8 cellular contexts compared by ENCODE assay signal in the genomic region with DNA sequence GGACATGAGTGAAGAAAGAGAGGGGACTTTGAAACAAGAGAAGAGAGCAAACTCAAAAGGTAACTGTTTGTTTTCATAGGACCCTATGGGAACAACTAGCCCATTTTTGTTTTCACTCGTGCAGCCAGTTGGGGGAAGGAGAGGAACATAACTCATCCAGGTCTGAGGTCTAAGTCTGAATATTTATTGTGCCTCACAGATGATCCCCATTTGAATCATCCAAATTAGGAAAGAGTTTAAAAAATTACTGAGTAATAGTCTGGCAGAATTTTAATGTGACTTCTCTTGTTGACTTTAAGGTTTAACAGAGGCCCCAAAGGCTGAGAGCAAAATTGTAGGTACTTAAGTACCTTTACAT. TPM values are rescaled to one million over a fixed set of nuclear protein-coding genes. Genes with fewer than 3 reads are reported as not detected.
DNase-seq lines count a peak whose midpoint lies in the region; ATAC-seq, FAIRE-seq and TF ChIP-seq lines count a peak whose summit lies in the region.

No MANE protein-coding gene starts in this region.

- DNase-seq in ELR (ENCODE audit: low read depth) (peak; percentile 11), M059J (ENCODE audit: low read depth) (peak; percentile 83), H54 (ENCODE audit: insufficient read length, low spot score) (no peak), HEK293T (ENCODE audit: extremely low spot score) (no peak), NCI-H2029 treated with DMSO at 0.1 percent for 48 hours (lab: John Stamatoyannopoulos, UW) (no peak)

- H3K4me3 ChIP-seq in endocrine pancreas (ENCODE audit: control insufficient read depth, insufficient read depth, low read length): peak overlapping the region; percentile 87
- peak overlapping the region; percentile 56 for H3K4me3 ChIP-seq in rectal smooth muscle tissue (ENCODE audit: low read length)

- H3K27ac ChIP-seq in rectal smooth muscle tissue (ENCODE audit: low read depth, low read length): peak overlapping the region; percentile 86

- POLR2A ChIA-PET in HEK293T (lab: Yijun Ruan, JAX): interaction anchor here (1.3 kb wide), 1 partner anchor 10 kb away, joined by 3 read pairs; no protein-coding TSS in a partner anchor

- H3K27me3 ChIP-seq in endocrine pancreas (ENCODE audit: control insufficient read depth, insufficient read depth, low read length) (no peaks in the 10 kb centered on the region), rectal smooth muscle tissue (ENCODE audit: control insufficient read depth, insufficient read depth, low read length) (no peaks in the 10 kb centered on the region)

- TF ChIP-seq POLR2A in H54 (IDR thresholded peaks at IDR 0.05; ENCODE audit: low read depth, low read length): no peak

- H3K4me1 ChIP-seq in endocrine pancreas (ENCODE audit: control insufficient read depth, insufficient read depth, low read length) (peaks cover 5% of the 10 kb centered on the region), rectal smooth muscle tissue (ENCODE audit: control insufficient read depth, insufficient read depth, low read length) (peaks cover 15% of the 10 kb centered on the region)

- no peaks in the 10 kb centered on the region for H3K36me3 ChIP-seq in endocrine pancreas (ENCODE audit: control insufficient read depth, insufficient read depth, low read length)
- H3K36me3 ChIP-seq in rectal smooth muscle tissue (ENCODE audit: control insufficient read depth, insufficient read depth, low read length): no peaks in the 10 kb centered on the region

- CTCF ChIA-PET in HEK293T (lab: Yijun Ruan, JAX): interaction anchor here (0.7 kb wide), 1 partner anchor 12 kb away, joined by 5 read pairs; no protein-coding TSS in a partner anchor

- H3K9me3 ChIP-seq in endocrine pancreas (ENCODE audit: control insufficient read depth, low read length): no peaks in the 10 kb centered on the region

- H3K9ac ChIP-seq in endocrine pancreas (ENCODE audit: control insufficient read depth, insufficient read depth, low read length) (peak overlapping the region; percentile 84), rectal smooth muscle tissue (ENCODE audit: low read length) (peak overlapping the region; percentile 0)

- FAIRE-seq in H54 (lab: Jason Lieb, UNC): no peak

- no peak for ATAC-seq in HG03097 (IDR thresholded peaks at IDR 0.05; ENCODE audit: low FRiP score, unreplicated experiment)

TF ChIP-seq in HEK293T, 16 proteins besides CTCF, POLR2A, EP300 and RAD21:
- TF ChIP-seq FOXK2 (IDR thresholded peaks at IDR 0.05): no peak
- no peak for TF ChIP-seq FOXA1 (IDR thresholded peaks at IDR 0.05)
- no peak for TF ChIP-seq NFRKB (IDR thresholded peaks at IDR 0.05)
- no peak for TF ChIP-seq FOXM1 (IDR thresholded peaks at IDR 0.05; ENCODE audit: borderline replicate concordance)
- no peak for TF ChIP-seq SUZ12 (IDR thresholded peaks at IDR 0.05)
- no peak for TF ChIP-seq ZNF384 (IDR thresholded peaks at IDR 0.05)
- TF ChIP-seq SP1 (IDR thresholded peaks at IDR 0.05): no peak
- no peak for TF ChIP-seq TARDBP (IDR thresholded peaks at IDR 0.05)
- no peak for TF ChIP-seq L3MBTL2 (conservative IDR thresholded peaks at IDR 0.05)
- TF ChIP-seq ARNT (IDR thresholded peaks at IDR 0.05): no peak
- TF ChIP-seq CTBP1 (IDR thresholded peaks at IDR 0.05; ENCODE audit: borderline replicate concordance): no peak
- TF ChIP-seq, protein P1, sequence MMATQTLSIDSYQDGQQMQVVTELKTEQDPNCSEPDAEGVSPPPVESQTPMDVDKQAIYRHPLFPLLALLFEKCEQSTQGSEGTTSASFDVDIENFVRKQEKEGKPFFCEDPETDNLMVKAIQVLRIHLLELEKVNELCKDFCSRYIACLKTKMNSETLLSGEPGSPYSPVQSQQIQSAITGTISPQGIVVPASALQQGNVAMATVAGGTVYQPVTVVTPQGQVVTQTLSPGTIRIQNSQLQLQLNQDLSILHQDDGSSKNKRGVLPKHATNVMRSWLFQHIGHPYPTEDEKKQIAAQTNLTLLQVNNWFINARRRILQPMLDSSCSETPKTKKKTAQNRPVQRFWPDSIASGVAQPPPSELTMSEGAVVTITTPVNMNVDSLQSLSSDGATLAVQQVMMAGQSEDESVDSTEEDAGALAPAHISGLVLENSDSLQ (IDR thresholded peaks at IDR 0.05): no peak
- no peak for TF ChIP-seq ELF4 (IDR thresholded peaks at IDR 0.05)
- no peak for TF ChIP-seq BHLHE40 (IDR thresholded peaks at IDR 0.05; ENCODE audit: borderline replicate concordance)
- TF ChIP-seq HDGF (IDR thresholded peaks at IDR 0.05; ENCODE audit: borderline replicate concordance): no peak
- no peak for TF ChIP-seq LEF1 (IDR thresholded peaks at IDR 0.05; ENCODE audit: borderline replicate concordance)

RNA-seq across cellular contexts. Expression of a gene that starts 10.4 kb away (rescaled TPM):
- 0.69 and 1.4 TPM in 2 replicates for total RNA-seq in M059J (2014; rRNA removed; shearing (Covaris generic))

Comparison
In these comparisons a context has a peak if more than half of its experiments do, and no peak if none do; other contexts are left out.
1. DNase-seq: peak in ELR (single experiment) and M059J (single experiment); none in H54 (single experiment), HEK293T (single experiment) and NCI-H2029 treated with DMSO at 0.1 percent for 48 hours (single experiment).